In the genomic region with DNA sequence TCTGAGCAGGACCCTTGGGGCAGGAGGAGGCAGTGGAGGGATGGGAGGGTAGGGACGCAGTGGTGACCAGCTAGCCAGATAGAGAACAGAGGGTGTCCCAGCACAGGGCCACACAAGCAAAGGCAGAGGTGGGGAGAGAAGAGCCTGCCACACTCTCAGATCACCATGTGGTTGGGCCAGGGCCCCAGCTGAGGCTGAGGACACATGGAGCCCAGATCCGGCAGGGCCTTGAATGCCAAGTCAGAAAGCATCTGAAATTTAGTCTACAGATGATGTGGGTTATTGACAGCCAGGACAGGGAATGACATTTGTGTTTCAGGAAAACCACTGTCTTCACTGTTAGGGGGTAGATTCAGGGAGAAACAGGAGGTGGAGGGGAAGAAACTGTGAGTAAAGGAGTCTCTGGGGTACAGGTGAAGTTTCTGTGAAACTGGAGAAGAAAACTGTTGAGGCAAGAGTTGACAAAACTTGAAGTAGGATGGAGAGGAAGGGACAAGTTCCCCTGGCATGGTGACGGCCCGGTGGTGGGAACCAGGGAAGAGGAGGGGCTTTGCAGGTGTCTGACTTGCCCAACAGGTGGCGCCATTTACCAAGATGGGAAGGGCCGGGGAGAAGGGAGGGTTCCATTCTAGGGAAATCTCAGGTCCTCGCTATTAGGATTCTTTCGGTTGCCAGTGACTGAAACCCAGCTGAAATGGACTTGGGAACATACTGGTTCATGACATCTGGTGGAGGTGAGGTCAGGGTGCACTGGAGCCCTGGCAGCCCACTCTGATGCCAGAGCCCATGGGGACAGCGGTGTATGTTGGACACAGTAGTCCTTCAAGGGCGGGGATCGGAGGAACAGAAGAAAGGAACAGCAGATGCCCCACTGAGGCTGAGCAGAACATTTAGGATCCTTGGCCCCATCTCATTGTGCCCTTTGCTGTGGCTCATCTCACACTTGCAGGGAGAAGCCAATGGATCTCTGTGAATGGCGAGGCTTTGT, we compare ENCODE assay signal across 9 cellular contexts.
DNase-seq lines count a peak whose midpoint lies in the region; ATAC-seq lines count a peak whose summit lies in the region.
"Had no signal": no experiment of that assay in that cellular context is flagged by ENCODE, and none has a peak within 500 bp of the region (broad histone marks: within the 10 kb centered on the region; RNA-seq: fewer than 3 reads in every experiment).

No MANE protein-coding gene starts in this region.

- H3K9ac ChIP-seq in NT2/D1 (ENCODE audit: insufficient read length, low read depth): no peak overlapping the region

- no peaks in the 10 kb centered on the region for H3K9me3 ChIP-seq in NT2/D1 (ENCODE audit: insufficient read depth, low read length)

- ATAC-seq in HG02885 (IDR thresholded peaks at IDR 0.05; ENCODE audit: poor library complexity, unreplicated experiment): peak; percentile 63

- H3K36me3 ChIP-seq in NT2/D1 (ENCODE audit: insufficient read depth, insufficient read length, low read length): no peaks in the 10 kb centered on the region

- CTCF ChIA-PET in activated naive CD4-positive, alpha-beta T cell treated with anti-CD3 and anti-CD28 coated beads, Interleukin-2, amount 10 ng/mL, durations not matched to agents 7 days and 5 days (lab: Charles Lee): interaction anchor here (0.8 to 2.2 kb wide), 7 partner anchors 10 to 99 kb away, joined by 3 to 15 read pairs (median 4); no protein-coding TSS in a partner anchor

- H3K4me3 ChIP-seq in NT2/D1 (ENCODE audit: insufficient read length, low read depth): no peak overlapping the region

- H3K4me3 Mint-ChIP-seq in activated naive CD4-positive, alpha-beta T cell treated with anti-CD3 and anti-CD28 coated beads, Interleukin-2, amount 10 ng/mL, durations not matched to agents 7 days and 5 days: no peak overlapping the region
- H3K4me3 Mint-ChIP-seq: central memory CD8-positive, alpha-beta T cell had no signal

- H3K9me3 Mint-ChIP-seq in activated naive CD4-positive, alpha-beta T cell treated with anti-CD3 and anti-CD28 coated beads, Interleukin-2, amount 10 ng/mL, durations not matched to agents 7 days and 5 days: no peaks in the 10 kb centered on the region
- H3K9me3 Mint-ChIP-seq: central memory CD8-positive, alpha-beta T cell had no signal

- peak; percentile 21 for DNase-seq in NK-92 treated with Interleukin-12 subunit alpha and Interleukin-12 subunit beta, amount 100 ng/mL, for 24 hours (lab: John Stamatoyannopoulos, UW)
- no peak for DNase-seq in NK-92 (lab: John Stamatoyannopoulos, UW; ENCODE audit: unreplicated experiment)
- DNase-seq in NT2/D1 (ENCODE audit: low read depth, low spot score): peak; percentile 50
- peak; percentile 67 for DNase-seq in activated naive CD4-positive, alpha-beta T cell treated with anti-CD3 and anti-CD28 coated beads, Interleukin-2, amount 10 ng/mL, durations not matched to agents 7 days and 5 days
- DNase-seq in hepatic stellate cell (ENCODE audit: low spot score): peak; percentile 51
- peak; percentile 29 to 57 for DNase-seq in stimulated activated CD4-positive, alpha-beta T cell treated with anti-CD3 and anti-CD28 coated beads, Interleukin-15, amount 100 ng/mL, for 48 hours (ENCODE audit: low read depth in 2 of 2)
- no peak for DNase-seq in foreskin melanocyte

- peaks cover 61% of the 10 kb centered on the region for H3K27me3 ChIP-seq in NT2/D1 (ENCODE audit: insufficient read depth, insufficient read length)

- H3K4me1 Mint-ChIP-seq in activated naive CD4-positive, alpha-beta T cell treated with anti-CD3 and anti-CD28 coated beads, Interleukin-2, amount 10 ng/mL, durations not matched to agents 7 days and 5 days: no peaks in the 10 kb centered on the region
- H3K4me1 Mint-ChIP-seq: central memory CD8-positive, alpha-beta T cell had no signal

- no peak overlapping the region for H3K27ac Mint-ChIP-seq in activated naive CD4-positive, alpha-beta T cell treated with anti-CD3 and anti-CD28 coated beads, Interleukin-2, amount 10 ng/mL, durations not matched to agents 7 days and 5 days

- H3K27me3 Mint-ChIP-seq in activated naive CD4-positive, alpha-beta T cell treated with anti-CD3 and anti-CD28 coated beads, Interleukin-2, amount 10 ng/mL, durations not matched to agents 7 days and 5 days: peaks cover 43% of the 10 kb centered on the region

- no peaks in the 10 kb centered on the region for H3K36me3 Mint-ChIP-seq in activated naive CD4-positive, alpha-beta T cell treated with anti-CD3 and anti-CD28 coated beads, Interleukin-2, amount 10 ng/mL, durations not matched to agents 7 days and 5 days

- H3K4me1 ChIP-seq in NT2/D1 (ENCODE audit: insufficient read depth, insufficient read length): peaks cover 5% of the 10 kb centered on the region

Comparison
In these comparisons a context has a peak if more than half of its experiments do, and no peak if none do; other contexts are left out.
1. DNase-seq: peak in NK-92 treated with Interleukin-12 subunit alpha and Interleukin-12 subunit beta, amount 100 ng/mL, for 24 hours (single experiment), NT2/D1 (single experiment), activated naive CD4-positive, alpha-beta T cell treated with anti-CD3 and anti-CD28 coated beads, Interleukin-2, amount 10 ng/mL, durations not matched to agents 7 days and 5 days (single experiment), hepatic stellate cell (single experiment) and stimulated activated CD4-positive, alpha-beta T cell treated with anti-CD3 and anti-CD28 coated beads, Interleukin-15, amount 100 ng/mL, for 48 hours (2 of 2); none in NK-92 (single experiment) and foreskin melanocyte (single experiment).